In the genomic region with DNA sequence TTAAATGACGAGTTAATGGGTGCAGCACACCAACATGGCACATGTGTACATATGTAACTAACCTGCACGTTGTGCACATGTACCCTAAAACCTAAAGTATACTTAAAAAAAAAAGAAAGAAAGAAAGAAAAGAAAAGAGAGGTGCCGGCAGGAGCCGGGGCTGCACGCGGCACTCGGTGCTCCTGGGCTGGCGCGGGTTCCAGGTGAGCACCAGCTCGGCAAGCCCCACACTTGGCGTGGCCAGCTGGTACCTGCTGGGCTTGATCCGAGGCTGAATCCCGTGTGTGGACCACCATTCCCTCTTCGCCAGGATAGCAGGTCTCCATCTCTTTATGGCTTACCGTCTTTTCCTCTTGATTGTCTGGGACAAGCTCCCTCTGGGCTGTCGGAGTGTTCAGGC, we compare ENCODE assay signal across 5 cellular contexts.
"Had no signal": no experiment of that assay in that cellular context is flagged by ENCODE, and none has a peak within 500 bp of the region (broad histone marks: within the 10 kb centered on the region; RNA-seq: fewer than 3 reads in every experiment).

No MANE protein-coding gene starts in this region.

- H3K4me3 ChIP-seq: K562 had no signal

- DNase-seq: GOT3, H9, HCEC 1CT, IMR-90 had no signal
